ENCODE assay signal across 2 cellular contexts in the genomic region with DNA sequence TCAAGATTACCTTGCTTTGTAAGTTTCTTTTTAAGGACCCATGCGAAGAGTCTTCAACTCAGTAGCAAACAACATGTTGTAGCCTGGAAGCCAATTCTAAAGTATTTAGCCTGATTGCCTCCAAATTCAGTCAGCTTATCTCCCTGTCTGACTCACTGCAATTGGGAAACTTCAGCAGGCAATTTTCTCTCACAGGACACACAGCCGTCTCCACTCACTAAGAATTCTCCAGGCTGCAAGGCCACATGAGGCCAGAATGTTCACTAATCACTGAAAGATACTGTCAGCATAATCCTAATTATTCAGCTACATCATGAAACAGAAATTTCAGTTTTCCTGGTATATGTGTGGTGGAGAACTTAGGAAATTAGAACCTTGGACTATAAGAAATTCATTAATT.
A peak's percentile ranks its signal among the peaks of the same experiment; 100 is the strongest.
TF ChIP-seq lines count a peak whose summit lies in the region.

No MANE protein-coding gene starts in this region.

TF ChIP-seq in liver, 16 proteins besides CTCF, POLR2A, EP300 and RAD21 (continued from another document):
- TF ChIP-seq, protein P1, sequence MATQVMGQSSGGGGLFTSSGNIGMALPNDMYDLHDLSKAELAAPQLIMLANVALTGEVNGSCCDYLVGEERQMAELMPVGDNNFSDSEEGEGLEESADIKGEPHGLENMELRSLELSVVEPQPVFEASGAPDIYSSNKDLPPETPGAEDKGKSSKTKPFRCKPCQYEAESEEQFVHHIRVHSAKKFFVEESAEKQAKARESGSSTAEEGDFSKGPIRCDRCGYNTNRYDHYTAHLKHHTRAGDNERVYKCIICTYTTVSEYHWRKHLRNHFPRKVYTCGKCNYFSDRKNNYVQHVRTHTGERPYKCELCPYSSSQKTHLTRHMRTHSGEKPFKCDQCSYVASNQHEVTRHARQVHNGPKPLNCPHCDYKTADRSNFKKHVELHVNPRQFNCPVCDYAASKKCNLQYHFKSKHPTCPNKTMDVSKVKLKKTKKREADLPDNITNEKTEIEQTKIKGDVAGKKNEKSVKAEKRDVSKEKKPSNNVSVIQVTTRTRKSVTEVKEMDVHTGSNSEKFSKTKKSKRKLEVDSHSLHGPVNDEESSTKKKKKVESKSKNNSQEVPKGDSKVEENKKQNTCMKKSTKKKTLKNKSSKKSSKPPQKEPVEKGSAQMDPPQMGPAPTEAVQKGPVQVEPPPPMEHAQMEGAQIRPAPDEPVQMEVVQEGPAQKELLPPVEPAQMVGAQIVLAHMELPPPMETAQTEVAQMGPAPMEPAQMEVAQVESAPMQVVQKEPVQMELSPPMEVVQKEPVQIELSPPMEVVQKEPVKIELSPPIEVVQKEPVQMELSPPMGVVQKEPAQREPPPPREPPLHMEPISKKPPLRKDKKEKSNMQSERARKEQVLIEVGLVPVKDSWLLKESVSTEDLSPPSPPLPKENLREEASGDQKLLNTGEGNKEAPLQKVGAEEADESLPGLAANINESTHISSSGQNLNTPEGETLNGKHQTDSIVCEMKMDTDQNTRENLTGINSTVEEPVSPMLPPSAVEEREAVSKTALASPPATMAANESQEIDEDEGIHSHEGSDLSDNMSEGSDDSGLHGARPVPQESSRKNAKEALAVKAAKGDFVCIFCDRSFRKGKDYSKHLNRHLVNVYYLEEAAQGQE (IDR thresholded peaks at IDR 0.05) = no peak
- TF ChIP-seq FOXA1 (IDR thresholded peaks at IDR 0.05) (no peak), HNF4G (IDR thresholded peaks at IDR 0.05) (no peak), RXRA (IDR thresholded peaks at IDR 0.05) (peak in 1 of 2 donors; percentile 9), JUND (IDR thresholded peaks at IDR 0.05) (peak; percentile 40 to 54), NR2F2 (IDR thresholded peaks at IDR 0.05) (peak; percentile 63)
- TF ChIP-seq, protein P2, sequence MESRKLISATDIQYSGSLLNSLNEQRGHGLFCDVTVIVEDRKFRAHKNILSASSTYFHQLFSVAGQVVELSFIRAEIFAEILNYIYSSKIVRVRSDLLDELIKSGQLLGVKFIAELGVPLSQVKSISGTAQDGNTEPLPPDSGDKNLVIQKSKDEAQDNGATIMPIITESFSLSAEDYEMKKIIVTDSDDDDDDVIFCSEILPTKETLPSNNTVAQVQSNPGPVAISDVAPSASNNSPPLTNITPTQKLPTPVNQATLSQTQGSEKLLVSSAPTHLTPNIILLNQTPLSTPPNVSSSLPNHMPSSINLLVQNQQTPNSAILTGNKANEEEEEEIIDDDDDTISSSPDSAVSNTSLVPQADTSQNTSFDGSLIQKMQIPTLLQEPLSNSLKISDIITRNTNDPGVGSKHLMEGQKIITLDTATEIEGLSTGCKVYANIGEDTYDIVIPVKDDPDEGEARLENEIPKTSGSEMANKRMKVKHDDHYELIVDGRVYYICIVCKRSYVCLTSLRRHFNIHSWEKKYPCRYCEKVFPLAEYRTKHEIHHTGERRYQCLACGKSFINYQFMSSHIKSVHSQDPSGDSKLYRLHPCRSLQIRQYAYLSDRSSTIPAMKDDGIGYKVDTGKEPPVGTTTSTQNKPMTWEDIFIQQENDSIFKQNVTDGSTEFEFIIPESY (IDR thresholded peaks at IDR 0.05) = no peak

TF ChIP-seq in HepG2, 621 proteins besides CTCF, POLR2A, EP300 and RAD21:
- TF ChIP-seq, protein P3, sequence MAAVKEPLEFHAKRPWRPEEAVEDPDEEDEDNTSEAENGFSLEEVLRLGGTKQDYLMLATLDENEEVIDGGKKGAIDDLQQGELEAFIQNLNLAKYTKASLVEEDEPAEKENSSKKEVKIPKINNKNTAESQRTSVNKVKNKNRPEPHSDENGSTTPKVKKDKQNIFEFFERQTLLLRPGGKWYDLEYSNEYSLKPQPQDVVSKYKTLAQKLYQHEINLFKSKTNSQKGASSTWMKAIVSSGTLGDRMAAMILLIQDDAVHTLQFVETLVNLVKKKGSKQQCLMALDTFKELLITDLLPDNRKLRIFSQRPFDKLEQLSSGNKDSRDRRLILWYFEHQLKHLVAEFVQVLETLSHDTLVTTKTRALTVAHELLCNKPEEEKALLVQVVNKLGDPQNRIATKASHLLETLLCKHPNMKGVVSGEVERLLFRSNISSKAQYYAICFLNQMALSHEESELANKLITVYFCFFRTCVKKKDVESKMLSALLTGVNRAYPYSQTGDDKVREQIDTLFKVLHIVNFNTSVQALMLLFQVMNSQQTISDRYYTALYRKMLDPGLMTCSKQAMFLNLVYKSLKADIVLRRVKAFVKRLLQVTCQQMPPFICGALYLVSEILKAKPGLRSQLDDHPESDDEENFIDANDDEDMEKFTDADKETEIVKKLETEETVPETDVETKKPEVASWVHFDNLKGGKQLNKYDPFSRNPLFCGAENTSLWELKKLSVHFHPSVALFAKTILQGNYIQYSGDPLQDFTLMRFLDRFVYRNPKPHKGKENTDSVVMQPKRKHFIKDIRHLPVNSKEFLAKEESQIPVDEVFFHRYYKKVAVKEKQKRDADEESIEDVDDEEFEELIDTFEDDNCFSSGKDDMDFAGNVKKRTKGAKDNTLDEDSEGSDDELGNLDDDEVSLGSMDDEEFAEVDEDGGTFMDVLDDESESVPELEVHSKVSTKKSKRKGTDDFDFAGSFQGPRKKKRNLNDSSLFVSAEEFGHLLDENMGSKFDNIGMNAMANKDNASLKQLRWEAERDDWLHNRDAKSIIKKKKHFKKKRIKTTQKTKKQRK (IDR thresholded peaks at IDR 0.05; ENCODE audit: low read length) = no peak
- TF ChIP-seq PAX8 (CRISPR knock-in tag; IDR thresholded peaks at IDR 0.05; ENCODE audit: borderline replicate concordance) (no peak), KDM6A (CRISPR knock-in tag; IDR thresholded peaks at IDR 0.05; ENCODE audit: low read depth) (no peak), HMG20A (CRISPR knock-in tag; IDR thresholded peaks at IDR 0.05; ENCODE audit: borderline replicate concordance) (no peak), ZMAT3 (CRISPR knock-in tag; conservative IDR thresholded peaks at IDR 0.05) (no peak), ZNF335 (CRISPR knock-in tag; IDR thresholded peaks at IDR 0.05) (no peak), ZNF543 (CRISPR knock-in tag; IDR thresholded peaks at IDR 0.05) (no peak), ZNF235 (CRISPR knock-in tag; IDR thresholded peaks at IDR 0.05; ENCODE audit: borderline replicate concordance) (no peak)
- TF ChIP-seq, protein P4, sequence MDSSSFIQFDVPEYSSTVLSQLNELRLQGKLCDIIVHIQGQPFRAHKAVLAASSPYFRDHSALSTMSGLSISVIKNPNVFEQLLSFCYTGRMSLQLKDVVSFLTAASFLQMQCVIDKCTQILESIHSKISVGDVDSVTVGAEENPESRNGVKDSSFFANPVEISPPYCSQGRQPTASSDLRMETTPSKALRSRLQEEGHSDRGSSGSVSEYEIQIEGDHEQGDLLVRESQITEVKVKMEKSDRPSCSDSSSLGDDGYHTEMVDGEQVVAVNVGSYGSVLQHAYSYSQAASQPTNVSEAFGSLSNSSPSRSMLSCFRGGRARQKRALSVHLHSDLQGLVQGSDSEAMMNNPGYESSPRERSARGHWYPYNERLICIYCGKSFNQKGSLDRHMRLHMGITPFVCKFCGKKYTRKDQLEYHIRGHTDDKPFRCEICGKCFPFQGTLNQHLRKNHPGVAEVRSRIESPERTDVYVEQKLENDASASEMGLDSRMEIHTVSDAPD (CRISPR knock-in tag; IDR thresholded peaks at IDR 0.05) = no peak
- TF ChIP-seq, protein P5, sequence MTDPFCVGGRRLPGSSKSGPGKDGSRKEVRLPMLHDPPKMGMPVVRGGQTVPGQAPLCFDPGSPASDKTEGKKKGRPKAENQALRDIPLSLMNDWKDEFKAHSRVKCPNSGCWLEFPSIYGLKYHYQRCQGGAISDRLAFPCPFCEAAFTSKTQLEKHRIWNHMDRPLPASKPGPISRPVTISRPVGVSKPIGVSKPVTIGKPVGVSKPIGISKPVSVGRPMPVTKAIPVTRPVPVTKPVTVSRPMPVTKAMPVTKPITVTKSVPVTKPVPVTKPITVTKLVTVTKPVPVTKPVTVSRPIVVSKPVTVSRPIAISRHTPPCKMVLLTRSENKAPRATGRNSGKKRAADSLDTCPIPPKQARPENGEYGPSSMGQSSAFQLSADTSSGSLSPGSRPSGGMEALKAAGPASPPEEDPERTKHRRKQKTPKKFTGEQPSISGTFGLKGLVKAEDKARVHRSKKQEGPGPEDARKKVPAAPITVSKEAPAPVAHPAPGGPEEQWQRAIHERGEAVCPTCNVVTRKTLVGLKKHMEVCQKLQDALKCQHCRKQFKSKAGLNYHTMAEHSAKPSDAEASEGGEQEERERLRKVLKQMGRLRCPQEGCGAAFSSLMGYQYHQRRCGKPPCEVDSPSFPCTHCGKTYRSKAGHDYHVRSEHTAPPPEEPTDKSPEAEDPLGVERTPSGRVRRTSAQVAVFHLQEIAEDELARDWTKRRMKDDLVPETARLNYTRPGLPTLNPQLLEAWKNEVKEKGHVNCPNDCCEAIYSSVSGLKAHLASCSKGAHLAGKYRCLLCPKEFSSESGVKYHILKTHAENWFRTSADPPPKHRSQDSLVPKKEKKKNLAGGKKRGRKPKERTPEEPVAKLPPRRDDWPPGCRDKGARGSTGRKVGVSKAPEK (CRISPR knock-in tag; IDR thresholded peaks at IDR 0.05; ENCODE audit: borderline replicate concordance) = no peak
